Comparison of ENCODE assay signal across 26 cellular contexts in the genomic region with DNA sequence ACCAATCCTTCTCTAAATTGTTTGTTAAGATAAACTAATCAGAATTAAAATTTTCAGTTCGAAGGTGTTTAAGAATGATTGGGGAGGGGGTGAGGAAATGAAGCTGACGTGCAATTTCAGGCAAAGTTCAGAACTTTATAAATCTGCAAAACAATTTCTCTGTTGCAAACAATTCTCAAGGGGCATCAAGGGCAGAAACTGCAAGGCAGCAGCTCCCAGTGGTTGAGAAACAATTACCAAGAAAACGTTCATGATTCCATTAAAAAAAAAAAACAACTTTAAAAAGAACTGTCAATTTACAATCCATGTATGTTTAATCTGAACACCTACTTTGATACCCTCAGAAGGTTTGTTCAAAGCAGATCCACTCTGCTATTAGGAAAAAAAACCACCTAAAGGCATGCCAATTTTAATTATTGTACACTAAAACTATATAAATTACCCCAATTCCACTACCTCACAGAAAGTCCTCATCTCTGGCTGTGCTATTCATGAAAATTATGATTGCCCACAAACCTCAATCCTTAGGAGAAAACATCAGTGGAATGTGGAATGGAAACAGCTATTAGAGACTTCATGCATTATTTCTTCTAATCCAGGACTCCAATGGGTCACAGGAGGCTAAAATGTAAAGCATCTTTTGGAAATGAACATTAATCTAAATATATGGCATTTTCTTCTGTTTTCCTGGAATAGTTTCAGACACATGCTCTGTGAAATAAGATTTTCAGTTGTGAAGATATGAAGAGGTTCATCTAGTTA.
DNase-seq lines count a peak whose midpoint lies in the region; ATAC-seq and TF ChIP-seq lines count a peak whose summit lies in the region.
"Had no signal": no experiment of that assay in that cellular context is flagged by ENCODE, and none has a peak within 500 bp of the region (broad histone marks: within the 10 kb centered on the region; RNA-seq: fewer than 3 reads in every experiment).

No MANE protein-coding gene starts in this region.

- H3K9me3 ChIP-seq in AG04450 (ENCODE audit: control insufficient read depth, insufficient read depth, low read length) (no peaks in the 10 kb centered on the region), IMR-90 (ENCODE audit: control insufficient read depth, insufficient read depth, low read length) (no peaks in the 10 kb centered on the region), adrenal gland (replicated peaks in 1 of 3) (no peaks in the 10 kb centered on the region), lower lobe of right lung (no peaks in the 10 kb centered on the region)
- H3K9me3 ChIP-seq: esophagus muscularis mucosa had no signal

- H3K4me3 Mint-ChIP-seq in osteocyte (ENCODE audit: unreplicated experiment): no peak overlapping the region
- H3K4me3 Mint-ChIP-seq: activated naive CD4-positive, alpha-beta T cell treated with anti-CD3 and anti-CD28 coated beads, Interleukin-2, amount 50 U/mL, for 24 hours; brain; CD4-positive, alpha-beta memory T cell; effector memory CD8-positive, alpha-beta T cell; nephron progenitor cell had no signal

- no peak overlapping the region for H2AK9ac ChIP-seq in IMR-90 (replicated peaks; ENCODE audit: low read depth, low read length, poor library complexity)

- TF ChIP-seq CTCF in AG04450 (IDR thresholded peaks at IDR 0.05; ENCODE audit: low read depth, low read length): no peak
- TF ChIP-seq CTCF in IMR-90 (conservative IDR thresholded peaks at IDR 0.05; ENCODE audit: low read depth, low read length): no peak
- TF ChIP-seq CTCF in choroid plexus epithelial cell (conservative IDR thresholded peaks at IDR 0.05; ENCODE audit: low read depth, low read length): no peak
- no peak for TF ChIP-seq CTCF in osteocyte (IDR thresholded peaks at IDR 0.05)
- TF ChIP-seq CTCF in adrenal gland (IDR thresholded peaks at IDR 0.05): no peak
- TF ChIP-seq CTCF in lower lobe of right lung (IDR thresholded peaks at IDR 0.05): no peak

- DNase-seq in AG04450 (ENCODE audit: low read depth, low spot score): no peak
- DNase-seq in IMR-90: peak; percentile 24
- DNase-seq in choroid plexus epithelial cell (ENCODE audit: low read depth): peak; percentile 15
- DNase-seq in osteocyte (ENCODE audit: extremely low spot score, unreplicated experiment): no peak
- no peak for DNase-seq in dedifferentiated amniotic fluid mesenchymal stem cell (ENCODE audit: extremely low spot score)
- DNase-seq in anterior cingulate cortex (lab: John Stamatoyannopoulos, UW): no peak
- no peak for DNase-seq in adrenal gland
- DNase-seq in lower lobe of right lung: no peak
- DNase-seq: activated CD4-positive, CD25-positive, alpha-beta regulatory T cell treated with anti-CD3 and anti-CD28 coated beads, Interleukin-2, amount 50 U/mL, for 72 hours; CD4-positive, alpha-beta memory T cell; effector memory CD8-positive, alpha-beta T cell; GF-D8; glutamatergic neuron; left cardiac atrium; midbrain; NCI-H1105; NCI-H2029; NCI-H345; nephron progenitor cell; SHP77; stimulated activated CD4-positive, alpha-beta T cell treated with anti-CD3 and anti-CD28 coated beads, Interleukin-2, amount 100 ng/mL, for 48 hours; stimulated activated naive CD4-positive, alpha-beta T cell had no signal

- no peak overlapping the region for H3K56ac ChIP-seq in IMR-90 (ENCODE audit: extremely low read depth, insufficient read depth, low read length)

- in situ Hi-C loops in IMR-90 (cut with MboI; ENCODE audit: low sequenced_read_pairs): no loop called here

- ATAC-seq in IMR-90 (ENCODE audit: low read depth) (peak; percentile 34; the same call in 1 of the 2 replicates), lower lobe of right lung (no peak)
- ATAC-seq: effector memory CD8-positive, alpha-beta T cell had no signal

- no peaks in the 10 kb centered on the region for H3K27me3 Mint-ChIP-seq in osteocyte (ENCODE audit: unreplicated experiment)
- H3K27me3 Mint-ChIP-seq: activated naive CD4-positive, alpha-beta T cell treated with anti-CD3 and anti-CD28 coated beads, Interleukin-2, amount 50 U/mL, for 24 hours; brain; CD4-positive, alpha-beta memory T cell; effector memory CD8-positive, alpha-beta T cell had no signal

- H3K36me3 ChIP-seq in IMR-90 (ENCODE audit: control insufficient read depth, insufficient read depth, low read length) (peaks cover 18% of the 10 kb centered on the region), adrenal gland (replicated peaks in 1 of 2) (no peaks in the 10 kb centered on the region), lower lobe of right lung (peaks cover 18% of the 10 kb centered on the region)

- H3K27ac Mint-ChIP-seq in osteocyte (ENCODE audit: unreplicated experiment): peak overlapping the region; percentile 73
- H3K27ac Mint-ChIP-seq: activated naive CD4-positive, alpha-beta T cell treated with anti-CD3 and anti-CD28 coated beads, Interleukin-2, amount 50 U/mL, for 24 hours had no signal

- TF ChIP-seq POLR2A in IMR-90 (IDR thresholded peaks at IDR 0.05; ENCODE audit: low read depth, low read length) (no peak), adrenal gland (IDR thresholded peaks at IDR 0.05) (no peak)

- peaks cover 26% of the 10 kb centered on the region for H3K36me3 Mint-ChIP-seq in osteocyte (ENCODE audit: unreplicated experiment)

- H4K5ac ChIP-seq in IMR-90 (ENCODE audit: low read depth, low read length): no peak overlapping the region

- peaks cover 9% of the 10 kb centered on the region for H3K4me1 ChIP-seq in IMR-90 (ENCODE audit: control insufficient read depth, insufficient read depth, low read length)
- H3K4me1 ChIP-seq in adrenal gland (replicated peaks in 1 of 2): no peaks in the 10 kb centered on the region
- H3K4me1 ChIP-seq in lower lobe of right lung: no peaks in the 10 kb centered on the region

- 0 out of 2 replicates have a peak overlapping the region, but pooled peaks have one; percentile 16 for H2BK120ac ChIP-seq in IMR-90 (ENCODE audit: low read depth, low read length)

- H2BK20ac ChIP-seq in IMR-90 (ENCODE audit: low read depth, low read length): no peak overlapping the region

- peak overlapping the region; percentile 30 for H2BK5ac ChIP-seq in IMR-90 (ENCODE audit: low read depth, low read length, poor library complexity, severe bottlenecking)

- H3K14ac ChIP-seq in IMR-90 (replicated peaks; ENCODE audit: low read depth, low read length): 0 out of 2 replicates have a peak overlapping the region, but pooled peaks have one; percentile 26

- intact Hi-C loops in IMR-90 (cut with micrococcal nuclease) (loop anchor here (5.0 kb wide), 1 partner anchor 121 kb away; the partner anchor contains the start of gene ACVR1C), adrenal gland (cut with DNase I) (no loop called here), lower lobe of right lung (cut with DNase I) (no loop called here)

- H2BK15ac ChIP-seq in IMR-90 (ENCODE audit: low read depth, low read length): no peak overlapping the region

- H3K9ac ChIP-seq in IMR-90 (ENCODE audit: low read depth, low read length): no peak overlapping the region

- peaks cover 60% of the 10 kb centered on the region for H3K4me1 Mint-ChIP-seq in osteocyte (ENCODE audit: unreplicated experiment)
- H3K4me1 Mint-ChIP-seq: activated naive CD4-positive, alpha-beta T cell treated with anti-CD3 and anti-CD28 coated beads, Interleukin-2, amount 50 U/mL, for 24 hours had no signal

- no peaks in the 10 kb centered on the region for H3K27me3 ChIP-seq in AG04450 (ENCODE audit: control insufficient read depth, insufficient read depth, low read length)
- H3K27me3 ChIP-seq in IMR-90 (ENCODE audit: control insufficient read depth, insufficient read depth, low read length): no peaks in the 10 kb centered on the region
- no peaks in the 10 kb centered on the region for H3K27me3 ChIP-seq in adrenal gland
- H3K27me3 ChIP-seq in lower lobe of right lung (ENCODE audit: low read depth): no peaks in the 10 kb centered on the region
- H3K27me3 ChIP-seq: esophagus muscularis mucosa had no signal

- H3K79me1 ChIP-seq in IMR-90 (ENCODE audit: low read depth in 1 of 2, low read length in 2 of 2): peaks cover 13 to 40% of the 10 kb centered on the region in 2 experiments; a peak in 3 of 4 replicates

- H2AFZ ChIP-seq in IMR-90 (replicated peaks; ENCODE audit: low read length, poor library complexity): no peak overlapping the region

- no peak overlapping the region for H3K18ac ChIP-seq in IMR-90 (ENCODE audit: low read depth, low read length)

- H3K27ac ChIP-seq in AG04450 (ENCODE audit: low read depth, low read length): peak overlapping the region; percentile 34
- no peak overlapping the region; the same call in 1 of the 2 replicates for H3K27ac ChIP-seq in IMR-90 (ENCODE audit: insufficient read depth, low read length)
- H3K27ac ChIP-seq in adrenal gland: no peak overlapping the region
- no peak overlapping the region for H3K27ac ChIP-seq in lower lobe of right lung
- H3K27ac ChIP-seq: esophagus muscularis mucosa had no signal

- POLR2A ChIA-PET in AG04450 (lab: Yijun Ruan, JAX): interaction anchor here (0.8 kb wide), 1 partner anchor 128 kb away, joined by 6 read pairs; the partner anchor contains the start of gene ACVR1
- POLR2A ChIA-PET in IMR-90 (lab: Charles Lee; ENCODE audit: unreplicated experiment): no interaction called here

- TF ChIP-seq RAD21 in IMR-90 (IDR thresholded peaks at IDR 0.05; ENCODE audit: low read length): no peak

- CTCF ChIA-PET in AG04450 (lab: Charles Lee) (interaction anchor here (0.6 to 1.7 kb wide), 6 partner anchors 17 to 264 kb away, joined by 3 to 7 read pairs (median 4); no protein-coding TSS in a partner anchor), IMR-90 (lab: Yijun Ruan, JAX) (interaction anchor here (0.8 to 1.0 kb wide), 2 partner anchors 41 to 247 kb away, joined by 3 read pairs; no protein-coding TSS in a partner anchor)

- H3K4ac ChIP-seq in IMR-90 (ENCODE audit: low read depth, low read length): no peak overlapping the region

- no peak overlapping the region for H2AK5ac ChIP-seq in IMR-90 (ENCODE audit: low read depth, low read length)

- no CpG with 5 or more reads among the region's 3 CpGs for WGBS in IMR-90 (ENCODE audit: extremely low coverage in 2 of 2, insufficient read length in 1 of 2), 2 experiments
- 77 to 88% (median 82%) methylated on average over 3 of the region's 3 CpGs for WGBS in adrenal gland, 4 donors

- no peaks in the 10 kb centered on the region for H4K20me1 ChIP-seq in IMR-90 (ENCODE audit: insufficient read depth, low read length)

- H4K91ac ChIP-seq in IMR-90 (ENCODE audit: insufficient read depth, low read depth, low read length): no peak overlapping the region

- H4K8ac ChIP-seq in IMR-90 (ENCODE audit: low read depth in 2 of 2, low read length in 2 of 2): no peak overlapping the region; a peak in 1 of 4 replicates

- H3K4me3 ChIP-seq in AG04450 (ENCODE audit: low read depth, low read length) (no peak overlapping the region), IMR-90 (ENCODE audit: insufficient read depth, low read depth, low read length) (no peak overlapping the region), choroid plexus epithelial cell (ENCODE audit: low read depth, low read length) (no peak overlapping the region), adrenal gland (no peak overlapping the region), lower lobe of right lung (no peak overlapping the region)
- H3K4me3 ChIP-seq: esophagus muscularis mucosa, GM12878 had no signal

- H3K4me2 ChIP-seq in IMR-90 (ENCODE audit: low read depth, low read length): no peak overlapping the region

- dilution Hi-C loops in IMR-90 (cut with HindIII; ENCODE audit: low sequenced_read_pairs, unreplicated experiment): no loop called here

- no peak overlapping the region; the same call in 1 of the 2 replicates for H3K23ac ChIP-seq in IMR-90 (ENCODE audit: low read depth, low read length)

- H3K9me3 Mint-ChIP-seq in osteocyte (ENCODE audit: unreplicated experiment): peaks cover 4% of the 10 kb centered on the region
- H3K9me3 Mint-ChIP-seq: activated naive CD4-positive, alpha-beta T cell treated with anti-CD3 and anti-CD28 coated beads, Interleukin-2, amount 50 U/mL, for 24 hours; CD4-positive, alpha-beta memory T cell; effector memory CD8-positive, alpha-beta T cell; nephron progenitor cell had no signal

- BruUV-seq in IMR-90 (replicated peaks; lab: Mats Ljungman, UMichigan): no TSS peak

- peaks cover 8% of the 10 kb centered on the region for H3K9me1 ChIP-seq in IMR-90 (ENCODE audit: insufficient read depth, low read length)

Comparison
In these comparisons a context has a peak if more than half of its experiments do, and no peak if none do; other contexts are left out.
1. DNase-seq: peak in IMR-90 (single experiment) and choroid plexus epithelial cell (single experiment); none in AG04450 (single experiment), osteocyte (single experiment), dedifferentiated amniotic fluid mesenchymal stem cell (single experiment), anterior cingulate cortex (0 of 58), adrenal gland (0 of 7) and lower lobe of right lung (single experiment).